Comparison of ENCODE assay signal across 1 cellular context in the genomic region with DNA sequence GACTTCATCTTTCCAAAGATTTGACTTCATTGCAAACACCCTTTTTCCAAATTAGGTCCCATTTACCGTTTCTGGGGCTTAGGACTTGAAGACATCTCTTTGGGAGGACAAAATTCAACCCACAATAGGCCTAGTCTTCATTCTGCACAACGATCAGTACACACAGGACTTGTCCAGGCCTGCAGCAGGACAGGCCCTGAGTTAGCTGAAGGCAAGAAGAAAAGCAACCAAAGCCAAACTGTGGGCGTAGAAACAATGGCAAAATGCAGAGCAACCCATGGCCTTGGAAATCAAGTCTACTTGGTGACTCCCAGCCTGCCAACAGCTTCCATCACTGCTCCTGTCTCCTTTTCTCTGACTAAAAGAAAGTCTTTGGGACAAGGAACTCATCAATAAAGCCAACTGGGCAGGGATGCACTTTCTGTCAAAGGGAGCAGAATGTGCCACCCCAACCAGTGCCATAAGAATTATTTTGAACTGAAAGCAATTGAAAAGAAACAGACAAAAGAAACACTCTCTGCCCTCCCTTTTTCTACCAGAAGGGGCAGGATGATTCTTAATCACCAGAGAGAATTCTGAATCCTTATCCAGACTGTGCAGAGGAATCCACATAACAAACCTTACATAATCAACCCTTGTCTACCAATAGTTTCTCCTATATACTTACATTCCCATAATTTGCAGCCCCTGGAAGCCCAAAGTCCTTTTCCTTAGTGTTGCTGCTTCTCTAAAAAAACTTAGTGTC.
TF ChIP-seq lines count a peak whose summit lies in the region.

No MANE protein-coding gene starts in this region.

TF ChIP-seq in neural cell, 6 proteins besides CTCF, POLR2A, EP300 and RAD21 (continued from another document):
- TF ChIP-seq, protein P1, sequence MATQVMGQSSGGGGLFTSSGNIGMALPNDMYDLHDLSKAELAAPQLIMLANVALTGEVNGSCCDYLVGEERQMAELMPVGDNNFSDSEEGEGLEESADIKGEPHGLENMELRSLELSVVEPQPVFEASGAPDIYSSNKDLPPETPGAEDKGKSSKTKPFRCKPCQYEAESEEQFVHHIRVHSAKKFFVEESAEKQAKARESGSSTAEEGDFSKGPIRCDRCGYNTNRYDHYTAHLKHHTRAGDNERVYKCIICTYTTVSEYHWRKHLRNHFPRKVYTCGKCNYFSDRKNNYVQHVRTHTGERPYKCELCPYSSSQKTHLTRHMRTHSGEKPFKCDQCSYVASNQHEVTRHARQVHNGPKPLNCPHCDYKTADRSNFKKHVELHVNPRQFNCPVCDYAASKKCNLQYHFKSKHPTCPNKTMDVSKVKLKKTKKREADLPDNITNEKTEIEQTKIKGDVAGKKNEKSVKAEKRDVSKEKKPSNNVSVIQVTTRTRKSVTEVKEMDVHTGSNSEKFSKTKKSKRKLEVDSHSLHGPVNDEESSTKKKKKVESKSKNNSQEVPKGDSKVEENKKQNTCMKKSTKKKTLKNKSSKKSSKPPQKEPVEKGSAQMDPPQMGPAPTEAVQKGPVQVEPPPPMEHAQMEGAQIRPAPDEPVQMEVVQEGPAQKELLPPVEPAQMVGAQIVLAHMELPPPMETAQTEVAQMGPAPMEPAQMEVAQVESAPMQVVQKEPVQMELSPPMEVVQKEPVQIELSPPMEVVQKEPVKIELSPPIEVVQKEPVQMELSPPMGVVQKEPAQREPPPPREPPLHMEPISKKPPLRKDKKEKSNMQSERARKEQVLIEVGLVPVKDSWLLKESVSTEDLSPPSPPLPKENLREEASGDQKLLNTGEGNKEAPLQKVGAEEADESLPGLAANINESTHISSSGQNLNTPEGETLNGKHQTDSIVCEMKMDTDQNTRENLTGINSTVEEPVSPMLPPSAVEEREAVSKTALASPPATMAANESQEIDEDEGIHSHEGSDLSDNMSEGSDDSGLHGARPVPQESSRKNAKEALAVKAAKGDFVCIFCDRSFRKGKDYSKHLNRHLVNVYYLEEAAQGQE (IDR thresholded peaks at IDR 0.05; ENCODE audit: borderline replicate concordance) = no peak
TF ChIP-seq in neural cell: peak in this region for 0.
